In genomic region chr2:156719036-156719435, GRCh38 we compare ENCODE assay signal across 27 cellular contexts.
"Had no signal": no experiment of that assay in that cellular context is flagged by ENCODE, and none has a peak within 500 bp of the region (broad histone marks: within the 10 kb centered on the region; RNA-seq: fewer than 3 reads in every experiment).

No MANE protein-coding gene starts in this region.

- H3K27me3 ChIP-seq: left lung, pancreas, stomach, testis, thyroid gland, transverse colon, upper lobe of left lung had no signal

- H3K27ac ChIP-seq: left lung, pancreas, prostate gland, skin epidermis, stomach, testis, thyroid gland, transverse colon, upper lobe of left lung had no signal

- H3K4me1 ChIP-seq: left lung, pancreas, prostate gland, stomach, testis, thyroid gland, transverse colon, upper lobe of left lung had no signal

- H3K9me3 ChIP-seq: left lung, pancreas, prostate gland, stomach, testis, thyroid gland, transverse colon, upper lobe of left lung had no signal

- H3K4me3 ChIP-seq: left lung, lung, pancreas, prostate gland, skin epidermis, stomach, testis, thyroid gland, transverse colon, upper lobe of left lung had no signal

- H3K36me3 ChIP-seq: left lung, pancreas, prostate gland, stomach, thyroid gland, transverse colon, upper lobe of left lung had no signal

- ATAC-seq: left colon; left lung; naive thymus-derived CD8-positive, alpha-beta T cell; pancreas; right cardiac atrium; sciatic nerve; stimulated activated naive B cell treated with anti-CD40 and anti-IgM and Interleukin-4, amounts not matched to agents 10 μg/mL and 1 μg/mL and 100 μg/mL, for 72 hours; stimulated activated naive CD8-positive, alpha-beta T cell treated with anti-CD3 and anti-CD28 coated beads, Interleukin-15, Interleukin-2, amounts not matched to agents 100 U/mL and 50 U/mL, for 24 hours had no signal

- DNase-seq: hypothalamus; immature natural killer cell; kidney; left colon; left lung; naive thymus-derived CD8-positive, alpha-beta T cell; nucleus accumbens; pancreas; posterior cingulate gyrus; retina; right cardiac atrium; stimulated activated CD4-positive, alpha-beta T cell treated with anti-CD3 and anti-CD28 coated beads, Interleukin-12 subunit alpha, Interleukin-12 subunit beta, amount 100 ng/mL, for 4 hours; stimulated activated CD4-positive, alpha-beta T cell treated with anti-CD3 and anti-CD28 coated beads, Interleukin-15, amount 100 ng/mL, for 24 hours; stimulated activated CD4-positive, alpha-beta T cell treated with anti-CD3 and anti-CD28 coated beads, Interleukin-2, amount 100 ng/mL, for 24 hours; stimulated activated CD4-positive, alpha-beta T cell treated with anti-CD3 and anti-CD28 coated beads, Interleukin-4, amount 100 ng/mL, for 1 hour; stimulated activated naive B cell treated with anti-CD40 and anti-IgM and Interleukin-4, amounts not matched to agents 10 μg/mL and 1 μg/mL and 100 μg/mL, for 72 hours; stimulated activated naive CD8-positive, alpha-beta T cell treated with anti-CD3 and anti-CD28 coated beads, Interleukin-15, Interleukin-2, amounts not matched to agents 100 U/mL and 50 U/mL, for 24 hours; stomach; testis; thyroid gland; transverse colon; upper lobe of left lung had no signal

- FAIRE-seq: islet of Langerhans, kidney, pancreas had no signal
